Comparison of ENCODE assay signal across 8 cellular contexts in genomic region chr13:32838985-32839384, GRCh38.
DNase-seq lines count a peak whose midpoint lies in the region; ATAC-seq and TF ChIP-seq lines count a peak whose summit lies in the region.

No MANE protein-coding gene starts in this region.

- no peaks in the 10 kb centered on the region for H4K20me1 ChIP-seq in KMS-11 (ENCODE audit: insufficient read depth)

- H3K36me3 ChIP-seq in KMS-11 (ENCODE audit: insufficient read depth) (no peaks in the 10 kb centered on the region), brain microvascular endothelial cell (replicated peaks) (no peaks in the 10 kb centered on the region), spleen (no peaks in the 10 kb centered on the region)

- H3K9ac ChIP-seq in KMS-11 = no peak overlapping the region

- peak; percentile 75 for ATAC-seq in GM21367 (IDR thresholded peaks at IDR 0.05; ENCODE audit: unreplicated experiment)
- no peak for ATAC-seq in GM21576 (IDR thresholded peaks at IDR 0.05; ENCODE audit: unreplicated experiment)

- H3K4me1 ChIP-seq in KMS-11 (ENCODE audit: low read depth, poor library complexity, severe bottlenecking) (peaks cover 5% of the 10 kb centered on the region), spleen (peaks cover 0 to 21% (median 13%) of the 10 kb centered on the region in 6 donors)

- peak overlapping the region; percentile 4; the same call in 1 of the 2 replicates for H2AFZ ChIP-seq in KMS-11 (ENCODE audit: low read depth)

- peaks cover 0 to 19% (median 7%) of the 10 kb centered on the region in 8 donors for H3K9me3 ChIP-seq in spleen

- no peak overlapping the region for H3K4me2 ChIP-seq in KMS-11

- no peak overlapping the region for H3K27ac ChIP-seq in KMS-11
- H3K27ac ChIP-seq in brain microvascular endothelial cell = no peak overlapping the region
- H3K27ac ChIP-seq in spleen = peak overlapping the region in 7 of 8 donors; percentile 1 to 70 (median 41)

- H3K4me3 ChIP-seq in GM08714 (ENCODE audit: low read length) (peak overlapping the region; percentile 29; the same call in 1 of the 2 replicates), KMS-11 (IDR thresholded peaks at IDR 0.05; ENCODE audit: insufficient read depth, low read depth, low read length) (no peak overlapping the region), brain microvascular endothelial cell (ENCODE audit: low read depth, low read length) (no peak overlapping the region), spleen (no peak overlapping the region)

- H3K27me3 ChIP-seq in KMS-11 (ENCODE audit: insufficient read depth, low read depth) (no peaks in the 10 kb centered on the region), brain microvascular endothelial cell (replicated peaks) (no peaks in the 10 kb centered on the region), spleen (replicated peaks in 1 of 7) (no peaks in the 10 kb centered on the region)

- H3K79me2 ChIP-seq in KMS-11 (ENCODE audit: insufficient read depth, low read depth) = no peaks in the 10 kb centered on the region

- 38 to 46% (median 42%) methylated on average over 3 of the region's 3 CpGs for WGBS in spleen, 5 donors

- no peak for TF ChIP-seq POLR2A in spleen (IDR thresholded peaks at IDR 0.05)

- TF ChIP-seq CTCF in KMS-11 (conservative IDR thresholded peaks at IDR 0.05; ENCODE audit: low read depth, low read length) (no peak), brain microvascular endothelial cell (IDR thresholded peaks at IDR 0.05; ENCODE audit: low read depth, low read length, missing control alignments) (no peak), spleen (IDR thresholded peaks at IDR 0.05 in 8 of 11, conservative IDR thresholded peaks at IDR 0.05 in 3 of 11) (no peak)

- DNase-seq in brain microvascular endothelial cell = peak; percentile 14
- DNase-seq in spleen = no peak
- no peak for DNase-seq in superior temporal gyrus (ENCODE audit: extremely low spot score)
- DNase-seq in C1 segment of cervical spinal cord (lab: John Stamatoyannopoulos, UW) = no peak

- in situ Hi-C loops in brain microvascular endothelial cell (cut with HindIII; ENCODE audit: low pct_ligation_motif_present, low sequenced_read_pairs) = no loop called here

- intact Hi-C loops in spleen (cut with DNase I; ENCODE audit: low total_unique reads) = no loop called here

Comparison
In these comparisons a context has a peak if more than half of its experiments do, and no peak if none do; other contexts are left out.
1. H3K27ac ChIP-seq: peak in spleen (7 of 8); none in KMS-11 (single experiment) and brain microvascular endothelial cell (single experiment).